15 cellular contexts compared by ENCODE assay signal in the genomic region with DNA sequence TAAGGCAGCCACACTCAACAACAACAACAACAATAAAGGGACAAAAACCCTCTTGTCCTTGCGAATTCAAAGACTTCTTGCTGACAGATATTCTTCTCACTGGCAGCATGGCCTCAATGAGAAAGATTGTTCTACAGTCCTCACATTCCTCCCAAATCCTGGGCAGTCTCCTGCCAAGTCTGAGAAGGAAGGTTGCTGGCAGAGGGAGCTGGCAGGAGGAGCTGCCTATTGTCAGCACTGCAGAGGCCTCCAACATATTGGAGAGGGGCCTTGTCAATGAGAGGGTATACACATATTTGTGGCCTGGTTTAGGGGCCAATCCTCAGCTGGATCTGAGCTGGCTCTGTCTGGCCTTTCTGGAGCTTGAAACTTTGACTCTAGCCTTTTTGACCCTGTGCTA.
DNase-seq lines count a peak whose midpoint lies in the region; ATAC-seq and TF ChIP-seq lines count a peak whose summit lies in the region.
"Had no signal": no experiment of that assay in that cellular context is flagged by ENCODE, and none has a peak within 500 bp of the region (broad histone marks: within the 10 kb centered on the region; RNA-seq: fewer than 3 reads in every experiment).

No MANE protein-coding gene starts in this region.

- peaks cover 6% of the 10 kb centered on the region; the same call in 2 of the 3 replicates for H3K4me1 Mint-ChIP-seq in GM23338
- H3K4me1 Mint-ChIP-seq in Caco-2 (ENCODE audit: low read depth, unreplicated experiment) = no peaks in the 10 kb centered on the region
- H3K4me1 Mint-ChIP-seq: IgD-negative memory B cell had no signal

- no TSS peak for BruUV-seq in Caco-2 (replicated peaks; lab: Mats Ljungman, UMichigan)

- H3K27ac Mint-ChIP-seq in GM23338 (no peak overlapping the region), Caco-2 (ENCODE audit: unreplicated experiment) (no peak overlapping the region)
- H3K27ac Mint-ChIP-seq: effector memory CD8-positive, alpha-beta T cell; IgD-negative memory B cell had no signal

- no peaks in the 10 kb centered on the region for H3K9me3 ChIP-seq in Caco-2
- H3K9me3 ChIP-seq: prostate gland had no signal

- POLR2A ChIA-PET in Caco-2 (lab: Charles Lee) = no interaction called here

- H3K4me3 Mint-ChIP-seq in GM23338 (no peak overlapping the region), Caco-2 (ENCODE audit: unreplicated experiment) (no peak overlapping the region)
- H3K4me3 Mint-ChIP-seq: effector memory CD8-positive, alpha-beta T cell; IgD-negative memory B cell had no signal

- no peak overlapping the region for H2AFZ ChIP-seq in GM23338

- no peaks in the 10 kb centered on the region for H4K20me1 ChIP-seq in GM23338 (replicated peaks; ENCODE audit: insufficient read depth)
- H4K20me1 ChIP-seq: BLaER1 had no signal

- H3K27me3 Mint-ChIP-seq in GM23338 (ENCODE audit: insufficient read depth, low read depth, poor library complexity) (peaks cover 3% of the 10 kb centered on the region), Caco-2 (ENCODE audit: insufficient read depth, unreplicated experiment) (no peaks in the 10 kb centered on the region)

- ATAC-seq in GM23338 (peak; percentile 32; the same call in 1 of the 3 replicates), left ventricle myocardium superior (peak; percentile 76), sciatic nerve (peak; percentile 67)
- ATAC-seq: effector memory CD8-positive, alpha-beta T cell had no signal

- DNase-seq in GM23338 (ENCODE audit: low spot score) = no peak
- peak in 31 of 61 donors; percentile 3 to 67 (median 17) for DNase-seq in caudate nucleus (lab: John Stamatoyannopoulos, UW)
- peak; percentile 35 for DNase-seq in left ventricle myocardium superior
- no peak for DNase-seq in sciatic nerve (ENCODE audit: low spot score)
- no peak for DNase-seq in cortex of kidney (lab: John Stamatoyannopoulos, UW)
- DNase-seq in Caco-2 = no peak
- no peak for DNase-seq in AG08396 (ENCODE audit: low spot score)
- DNase-seq in NCI-H226 = no peak
- DNase-seq: activated CD4-positive, CD25-positive, alpha-beta regulatory T cell treated with anti-CD3 and anti-CD28 coated beads, Interleukin-2, amount 50 U/mL, for 72 hours; activated gamma-delta T cell; effector memory CD8-positive, alpha-beta T cell; SHP77 had no signal

- no peaks in the 10 kb centered on the region for H3K27me3 ChIP-seq in GM23338 (ENCODE audit: insufficient read depth)
- H3K27me3 ChIP-seq in Caco-2 (replicated peaks; ENCODE audit: control insufficient read depth, insufficient read depth, low read length) = no peaks in the 10 kb centered on the region
- H3K27me3 ChIP-seq: BLaER1 had no signal

- H3K27ac ChIP-seq in GM23338 (ENCODE audit: low read depth) (no peak overlapping the region), caudate nucleus (ENCODE audit: low read depth, low read length) (no peak overlapping the region)
- H3K27ac ChIP-seq: BLaER1, prostate gland had no signal

- H3K36me3 Mint-ChIP-seq in GM23338 (ENCODE audit: low read depth) = no peaks in the 10 kb centered on the region
- peaks cover 11% of the 10 kb centered on the region for H3K36me3 Mint-ChIP-seq in Caco-2 (ENCODE audit: insufficient read depth, unreplicated experiment)
- H3K36me3 Mint-ChIP-seq: IgD-negative memory B cell had no signal

- no peak overlapping the region for H3K4me3 ChIP-seq in GM23338
- H3K4me3 ChIP-seq in Caco-2 (ENCODE audit: low read depth, low read length) = no peak overlapping the region
- H3K4me3 ChIP-seq: BLaER1, prostate gland had no signal

- H3K79me2 ChIP-seq in GM23338 (replicated peaks; ENCODE audit: insufficient read depth) = no peaks in the 10 kb centered on the region

- intact Hi-C loops in left ventricle myocardium superior (cut with micrococcal nuclease) = no loop called here
- intact Hi-C loops in sciatic nerve (cut with DNase I) = no loop called here
- intact Hi-C loops in Caco-2 (cut with micrococcal nuclease; ENCODE audit: unreplicated experiment) = no loop called here

- CTCF ChIA-PET in Caco-2 (lab: Charles Lee) = no interaction called here

- no peaks in the 10 kb centered on the region for H3K9me3 Mint-ChIP-seq in GM23338
- H3K9me3 Mint-ChIP-seq in Caco-2 (ENCODE audit: unreplicated experiment) = no peaks in the 10 kb centered on the region
- H3K9me3 Mint-ChIP-seq: effector memory CD8-positive, alpha-beta T cell had no signal

- no peak for TF ChIP-seq CTCF in GM23338 (conservative IDR thresholded peaks at IDR 0.05; ENCODE audit: low read depth in 2 of 2)
- no peak for TF ChIP-seq CTCF in Caco-2 (IDR thresholded peaks at IDR 0.05; ENCODE audit: insufficient read depth in 1 of 2, low read depth in 1 of 2, low read length in 1 of 2, severe bottlenecking in 1 of 2, unreplicated experiment in 1 of 2)

- no peaks in the 10 kb centered on the region for H3K4me1 ChIP-seq in GM23338 (ENCODE audit: insufficient read depth)
- no peaks in the 10 kb centered on the region for H3K4me1 ChIP-seq in Caco-2
- H3K4me1 ChIP-seq: BLaER1, prostate gland had no signal

- H3F3A ChIP-seq in GM23338 (replicated peaks; ENCODE audit: low read depth) = no peaks in the 10 kb centered on the region

- H3K9me2 ChIP-seq in GM23338 (ENCODE audit: insufficient read depth) = 0 out of 2 replicates have a peak, but pooled peaks cover 9% of the 10 kb centered on the region

- H3K36me3 ChIP-seq in GM23338 (ENCODE audit: insufficient read depth) (no peaks in the 10 kb centered on the region), Caco-2 (ENCODE audit: control insufficient read depth, insufficient read depth, low read length) (no peaks in the 10 kb centered on the region)
- H3K36me3 ChIP-seq: BLaER1, prostate gland had no signal

- H3K4me2 ChIP-seq in GM23338 = no peak overlapping the region
- H3K4me2 ChIP-seq: BLaER1 had no signal

TF ChIP-seq in GM23338, 12 proteins besides CTCF, POLR2A, EP300 and RAD21 (continues in another document):
- TF ChIP-seq ZNF462 (CRISPR knock-in tag; IDR thresholded peaks at IDR 0.05) (no peak), CREB1 (CRISPR knock-in tag; IDR thresholded peaks at IDR 0.05; ENCODE audit: low read depth) (no peak), EZH2phosphoT487 (IDR thresholded peaks at IDR 0.05; ENCODE audit: unreplicated experiment) (no peak)

Comparison
In these comparisons a context has a peak if more than half of its experiments do, and no peak if none do; other contexts are left out.
1. DNase-seq: peak in caudate nucleus (31 of 61) and left ventricle myocardium superior (single experiment); none in GM23338 (single experiment), sciatic nerve (single experiment), cortex of kidney (single experiment), Caco-2 (0 of 2), AG08396 (single experiment) and NCI-H226 (single experiment).
2. Peak in every context shown above with its lines, with median percentiles within 50 percentile points of each other: ATAC-seq.